9 cellular contexts compared by ENCODE assay signal in genomic region chr2:10382313-10383061, GRCh38.
A peak's percentile ranks its signal among the peaks of the same experiment; 100 is the strongest.
DNase-seq lines count a peak whose midpoint lies in the region; ATAC-seq and TF ChIP-seq lines count a peak whose summit lies in the region.
"Had no signal": no experiment of that assay in that cellular context is flagged by ENCODE, and none has a peak within 500 bp of the region (broad histone marks: within the 10 kb centered on the region; RNA-seq: fewer than 3 reads in every experiment).

No MANE protein-coding gene starts in this region.

- no peaks in the 10 kb centered on the region for H3K27me3 ChIP-seq in DND-41 (ENCODE audit: insufficient read depth, low read length, poor library complexity)
- H3K27me3 ChIP-seq in mesendoderm (ENCODE audit: insufficient read depth, low read length, poor library complexity) = no peaks in the 10 kb centered on the region

- H3K18ac ChIP-seq in mesendoderm (ENCODE audit: low read length) = no peak overlapping the region

- no peak overlapping the region for H2BK120ac ChIP-seq in mesendoderm (ENCODE audit: low read depth, low read length)

- no peak overlapping the region for H3K27ac ChIP-seq in DND-41 (ENCODE audit: low read length)
- no peak overlapping the region for H3K27ac ChIP-seq in mesendoderm (ENCODE audit: low read depth, low read length)
- H3K27ac ChIP-seq: epithelial cell of prostate had no signal

- H3K79me1 ChIP-seq in mesendoderm (ENCODE audit: low read length) = no peaks in the 10 kb centered on the region

- no peak overlapping the region for H4K5ac ChIP-seq in mesendoderm (ENCODE audit: low read length)

- no peak overlapping the region for H3K9ac ChIP-seq in DND-41 (ENCODE audit: low read depth, low read length)
- no peak overlapping the region for H3K9ac ChIP-seq in mesendoderm (ENCODE audit: low read length)

- no peaks in the 10 kb centered on the region for H3K9me3 ChIP-seq in DND-41 (ENCODE audit: insufficient read depth, low read length, severe bottlenecking)

- no CpG with 5 or more reads among the region's 18 CpGs for WGBS in mesendoderm (ENCODE audit: extremely low coverage, insufficient coverage, low lambda C conversion rate)

- peaks cover 11% of the 10 kb centered on the region for H3K4me1 ChIP-seq in DND-41 (ENCODE audit: insufficient read depth, low read length)
- H3K4me1 ChIP-seq in mesendoderm (ENCODE audit: control insufficient read depth, low read depth, low read length) = peaks cover 18% of the 10 kb centered on the region

- H3K4me3 Mint-ChIP-seq in activated T-cell treated with anti-CD3 and anti-CD28 coated beads, Interleukin-2, amount 50 U/mL, for 4 hours = peak overlapping the region; percentile 29

- ATAC-seq in DND-41 (ENCODE audit: insufficient read depth, low read depth) = peak; percentile 89
- ATAC-seq in GM21529 (IDR thresholded peaks at IDR 0.05; ENCODE audit: unreplicated experiment) = peak; percentile 52
- ATAC-seq in activated T-cell treated with anti-CD3 and anti-CD28 coated beads, Interleukin-2, amount 50 U/mL, for 4 hours = peak; percentile 56 to 64

- H2BK15ac ChIP-seq in mesendoderm (replicated peaks; ENCODE audit: low read depth) = no peak overlapping the region

- H3K79me2 ChIP-seq in DND-41 (ENCODE audit: insufficient read depth, low read length) = no peaks in the 10 kb centered on the region
- no peaks in the 10 kb centered on the region for H3K79me2 ChIP-seq in mesendoderm (ENCODE audit: control insufficient read depth, insufficient read depth, low read length)

- H3K4me3 ChIP-seq in DND-41 (ENCODE audit: low read depth in 1 of 2, low read length in 2 of 2) (no peak overlapping the region), mesendoderm (ENCODE audit: low read length) (no peak overlapping the region)

- peak overlapping the region; percentile 50 for H3K56ac ChIP-seq in mesendoderm (ENCODE audit: low read length)

- H3K4me1 Mint-ChIP-seq in activated T-cell treated with anti-CD3 and anti-CD28 coated beads, Interleukin-2, amount 50 U/mL, for 4 hours (ENCODE audit: low read depth) = peaks cover 90% of the 10 kb centered on the region

- H3K9me3 Mint-ChIP-seq in activated T-cell treated with anti-CD3 and anti-CD28 coated beads, Interleukin-2, amount 50 U/mL, for 4 hours = no peaks in the 10 kb centered on the region

- no peak overlapping the region for H2AFZ ChIP-seq in DND-41 (ENCODE audit: low read depth, low read length)

- no peak overlapping the region for H2BK5ac ChIP-seq in mesendoderm (ENCODE audit: low read length)

- H4K20me1 ChIP-seq in DND-41 (ENCODE audit: insufficient read depth, low read length) = peaks cover 58% of the 10 kb centered on the region

- H3K4ac ChIP-seq in mesendoderm (ENCODE audit: low read depth, low read length) = no peak overlapping the region

- no peak overlapping the region for H2AK5ac ChIP-seq in mesendoderm (ENCODE audit: low read length)

- H3K27me3 Mint-ChIP-seq in activated T-cell treated with anti-CD3 and anti-CD28 coated beads, Interleukin-2, amount 50 U/mL, for 4 hours (ENCODE audit: low read depth) = no peaks in the 10 kb centered on the region

- H3K4me2 ChIP-seq in DND-41 (ENCODE audit: insufficient read depth, low read length) = peak overlapping the region; percentile 40; the same call in 1 of the 2 replicates
- H3K4me2 ChIP-seq in mesendoderm (ENCODE audit: low read length) = no peak overlapping the region

- DNase-seq in DND-41 (peak; percentile 55), NCI-H128 (lab: John Stamatoyannopoulos, UW; ENCODE audit: unreplicated experiment) (peak; percentile 12), mesendoderm (peak; percentile 64), superior temporal gyrus (ENCODE audit: extremely low spot score) (no peak), NCI-H748 treated with DMSO at 0.1 percent for 48 hours (lab: John Stamatoyannopoulos, UW) (no peak), islet precursor cell (no peak)
- DNase-seq in activated T-cell treated with anti-CD3 and anti-CD28 coated beads, Interleukin-2, amount 50 U/mL, for 4 hours = no peak

- no peak overlapping the region for H3K23ac ChIP-seq in mesendoderm (ENCODE audit: low read length)

- TF ChIP-seq CTCF in DND-41 (IDR thresholded peaks at IDR 0.05; ENCODE audit: borderline replicate concordance, extremely low read depth, low read length, poor library complexity, severe bottlenecking) = no peak

- H4K8ac ChIP-seq in mesendoderm (ENCODE audit: low read depth, low read length) = no peak overlapping the region

- peaks cover 5% of the 10 kb centered on the region for H3K36me3 Mint-ChIP-seq in activated T-cell treated with anti-CD3 and anti-CD28 coated beads, Interleukin-2, amount 50 U/mL, for 4 hours (ENCODE audit: insufficient read depth)

- H3K36me3 ChIP-seq in DND-41 (ENCODE audit: insufficient read depth, low read length) (no peaks in the 10 kb centered on the region), mesendoderm (ENCODE audit: control insufficient read depth, insufficient read depth, low read length) (no peaks in the 10 kb centered on the region)

Comparison
In these comparisons a context has a peak if more than half of its experiments do, and no peak if none do; other contexts are left out.
1. DNase-seq: peak in DND-41 (single experiment), NCI-H128 (single experiment) and mesendoderm (single experiment); none in activated T-cell treated with anti-CD3 and anti-CD28 coated beads, Interleukin-2, amount 50 U/mL, for 4 hours (single experiment), superior temporal gyrus (single experiment), NCI-H748 treated with DMSO at 0.1 percent for 48 hours (single experiment) and islet precursor cell (single experiment).
2. Peak in every context shown above with its lines, with median percentiles within 50 percentile points of each other: ATAC-seq.